In genomic region chr19:47377208-47377701, GRCh38 we compare ENCODE assay signal across 18 cellular contexts. TPM values are rescaled to one million over a fixed set of nuclear protein-coding genes. Genes with fewer than 3 reads are reported as not detected.
DNase-seq lines count a peak whose midpoint lies in the region; ATAC-seq and TF ChIP-seq lines count a peak whose summit lies in the region.
"Had no signal": no experiment of that assay in that cellular context is flagged by ENCODE, and none has a peak within 500 bp of the region (broad histone marks: within the 10 kb centered on the region; RNA-seq: fewer than 3 reads in every experiment).

No MANE protein-coding gene starts in this region.

- in situ Hi-C loops in G401 (cut with HindIII; ENCODE audit: low sequenced_read_pairs) = no loop called here

- peaks cover 34% of the 10 kb centered on the region for H3K36me3 Mint-ChIP-seq in endothelial cell (ENCODE audit: low read depth, unreplicated experiment)

- peak overlapping the region; percentile 47 for H3K4me3 Mint-ChIP-seq in endothelial cell (ENCODE audit: unreplicated experiment)
- H3K4me3 Mint-ChIP-seq: activated naive CD4-positive, alpha-beta T cell treated with anti-CD3 and anti-CD28 coated beads, Interleukin-2, amount 10 ng/mL, durations not matched to agents 7 days and 5 days; T-helper 17 cell had no signal

- TF ChIP-seq CTCF in endothelial cell (IDR thresholded peaks at IDR 0.05; ENCODE audit: unreplicated experiment) = no peak

- DNase-seq in G401 (ENCODE audit: low spot score) (peak; percentile 84), NCI-H2081 treated with DMSO at 0.1 percent for 48 hours (lab: John Stamatoyannopoulos, UW) (peak; percentile 40), endothelial cell (ENCODE audit: low spot score) (no peak), midbrain (lab: John Stamatoyannopoulos, UW) (peak; percentile 7), NCI-H524 (lab: John Stamatoyannopoulos, UW) (no peak), SKM-1 treated with dmso at 0.1 percent for 144 hours (lab: John Stamatoyannopoulos, UW; ENCODE audit: unreplicated experiment) (no peak), NCI-H748 treated with DMSO at 0.1 percent for 48 hours (lab: John Stamatoyannopoulos, UW) (no peak)
- DNase-seq: activated CD4-positive, CD25-positive, alpha-beta regulatory T cell treated with anti-CD3 and anti-CD28 coated beads, Interleukin-2, amount 50 U/mL, for 72 hours; activated CD8-positive, alpha-beta memory T cell treated with anti-CD3 and anti-CD28 coated beads, Interleukin-2, amount 50 U/mL, for 4 hours; activated naive CD4-positive, alpha-beta T cell treated with anti-CD3 and anti-CD28 coated beads, Interleukin-2, amount 10 ng/mL, durations not matched to agents 7 days and 5 days; effector CD4-positive, alpha-beta T cell; lower lobe of right lung; MV-4-11; RPMI8226; stimulated activated CD4-positive, alpha-beta T cell treated with anti-CD3 and anti-CD28 coated beads, Interleukin-4, amount 100 ng/mL, for 24 hours; T-helper 17 cell; trophoblast cell had no signal

- H3K27ac Mint-ChIP-seq in endothelial cell (ENCODE audit: unreplicated experiment) = no peak overlapping the region
- H3K27ac Mint-ChIP-seq: activated naive CD4-positive, alpha-beta T cell treated with anti-CD3 and anti-CD28 coated beads, Interleukin-2, amount 10 ng/mL, durations not matched to agents 7 days and 5 days; T-helper 17 cell had no signal

- no peaks in the 10 kb centered on the region for H3K4me1 Mint-ChIP-seq in endothelial cell (ENCODE audit: unreplicated experiment)

- peaks cover 1% of the 10 kb centered on the region for H3K27me3 Mint-ChIP-seq in endothelial cell (ENCODE audit: unreplicated experiment)
- H3K27me3 Mint-ChIP-seq: activated naive CD4-positive, alpha-beta T cell treated with anti-CD3 and anti-CD28 coated beads, Interleukin-2, amount 10 ng/mL, durations not matched to agents 7 days and 5 days; T-helper 17 cell had no signal

- ATAC-seq in HG03457 (IDR thresholded peaks at IDR 0.05; ENCODE audit: unreplicated experiment) = no peak
- ATAC-seq: lower lobe of right lung, T-helper 17 cell had no signal

- no peaks in the 10 kb centered on the region for H3K9me3 Mint-ChIP-seq in endothelial cell (ENCODE audit: unreplicated experiment)
- H3K9me3 Mint-ChIP-seq: activated naive CD4-positive, alpha-beta T cell treated with anti-CD3 and anti-CD28 coated beads, Interleukin-2, amount 10 ng/mL, durations not matched to agents 7 days and 5 days had no signal

RNA-seq across cellular contexts. Expression of gene DHX34, which starts 28.1 kb away (rescaled TPM):
- total RNA-seq in G401 (2014; rRNA removed; shearing (Covaris generic)) = 13.9 and 16.7 TPM in 2 replicates
- total RNA-seq in endothelial cell (ENCODE audit: unreplicated experiment) = 19.4 TPM

RNA-seq across cellular contexts. Expression of gene MEIS3, which starts 42.1 kb away (rescaled TPM):
- total RNA-seq in G401 (2014; rRNA removed; shearing (Covaris generic)) = 114 and 148 TPM in 2 replicates
- total RNA-seq in endothelial cell (ENCODE audit: unreplicated experiment) = 2.7 TPM

RNA-seq across cellular contexts. Expression of gene C5AR2, which starts 45.3 kb away (rescaled TPM):
- not detected in 2 replicates for total RNA-seq in G401 (2014; rRNA removed; shearing (Covaris generic))
- total RNA-seq in endothelial cell (ENCODE audit: unreplicated experiment) = 0.59 TPM

Comparison
In these comparisons a context has a peak if more than half of its experiments do, and no peak if none do; other contexts are left out.
1. DNase-seq: peak in G401 (single experiment), NCI-H2081 treated with DMSO at 0.1 percent for 48 hours (single experiment) and midbrain (single experiment); none in endothelial cell (single experiment), NCI-H524 (0 of 2), SKM-1 treated with dmso at 0.1 percent for 144 hours (single experiment) and NCI-H748 treated with DMSO at 0.1 percent for 48 hours (single experiment).
2. RNA of gene MEIS3, which starts 42.1 kb away (total RNA-seq): 114 to 148 TPM in G401; 2.7 TPM in endothelial cell (single experiment); every median in the first group is over 10 times any median in the second.